In genomic region chr3:66038726-66039589, GRCh38 we compare ENCODE assay signal across 1 cellular context.
A peak's percentile ranks its signal among the peaks of the same experiment; 100 is the strongest.
TF ChIP-seq lines count a peak whose summit lies in the region.

Gene MAGI1 (minus strand): TSS chr3:66038918. CDS start chr3:66038308, 610 bp downstream.

TF ChIP-seq in K562, 482 proteins besides CTCF, POLR2A, EP300 and RAD21 (continued from another document):
- TF ChIP-seq JUND (IDR thresholded peaks at IDR 0.05; ENCODE audit: borderline replicate concordance, low read depth, low read length) (no peak), JUND (tag; IDR thresholded peaks at IDR 0.05; ENCODE audit: borderline replicate concordance, low read depth, low read length) (no peak), PYGO2 (tag; IDR thresholded peaks at IDR 0.05) (no peak), NUFIP1 (IDR thresholded peaks at IDR 0.05; ENCODE audit: partially characterized antibody) (no peak), ZNF253 (CRISPR knock-in tag; conservative IDR thresholded peaks at IDR 0.05) (no peak), NRF1 (conservative IDR thresholded peaks at IDR 0.05 in 1 of 2, IDR thresholded peaks at IDR 0.05 in 1 of 2) (peak; percentile 93), ZNF445 (CRISPR knock-in tag; IDR thresholded peaks at IDR 0.05; ENCODE audit: low read depth) (no peak), TOE1 (IDR thresholded peaks at IDR 0.05; ENCODE audit: borderline replicate concordance) (0 out of 2 replicates have a peak, but pooled peaks have one; percentile 36), TOE1 (CRISPR knock-in tag; IDR thresholded peaks at IDR 0.05; ENCODE audit: borderline replicate concordance, low read depth) (no peak), ZNF780A (CRISPR knock-in tag; IDR thresholded peaks at IDR 0.05) (no peak), SNIP1 (IDR thresholded peaks at IDR 0.05; ENCODE audit: low read depth) (no peak)
- TF ChIP-seq, protein P1, sequence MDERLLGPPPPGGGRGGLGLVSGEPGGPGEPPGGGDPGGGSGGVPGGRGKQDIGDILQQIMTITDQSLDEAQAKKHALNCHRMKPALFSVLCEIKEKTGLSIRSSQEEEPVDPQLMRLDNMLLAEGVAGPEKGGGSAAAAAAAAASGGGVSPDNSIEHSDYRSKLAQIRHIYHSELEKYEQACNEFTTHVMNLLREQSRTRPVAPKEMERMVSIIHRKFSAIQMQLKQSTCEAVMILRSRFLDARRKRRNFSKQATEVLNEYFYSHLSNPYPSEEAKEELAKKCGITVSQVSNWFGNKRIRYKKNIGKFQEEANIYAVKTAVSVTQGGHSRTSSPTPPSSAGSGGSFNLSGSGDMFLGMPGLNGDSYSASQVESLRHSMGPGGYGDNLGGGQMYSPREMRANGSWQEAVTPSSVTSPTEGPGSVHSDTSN (CRISPR knock-in tag; IDR thresholded peaks at IDR 0.05; ENCODE audit: low read depth): no peak
- TF ChIP-seq, protein P1 (tag; conservative IDR thresholded peaks at IDR 0.05; ENCODE audit: low read depth): 0 out of 2 replicates have a peak, but pooled peaks have one; percentile 29
